34 cellular contexts compared by ENCODE assay signal in genomic region chr9:130999265-130999623, GRCh38. TPM values are rescaled to one million over a fixed set of nuclear protein-coding genes. Genes with fewer than 3 reads are reported as not detected.
"Had no signal": no experiment of that assay in that cellular context is flagged by ENCODE, and none has a peak within 500 bp of the region (broad histone marks: within the 10 kb centered on the region; RNA-seq: fewer than 3 reads in every experiment).

No MANE protein-coding gene starts in this region.

- H3K36me3 Mint-ChIP-seq: activated naive CD4-positive, alpha-beta T cell treated with anti-CD3 and anti-CD28 coated beads, Interleukin-2, amount 50 U/mL, for 24 hours; activated naive CD8-positive, alpha-beta T cell treated with anti-CD3 and anti-CD28 coated beads, Interleukin-2, amount 10 ng/mL, durations not matched to agents 7 days and 5 days; T-cell had no signal

- H3K4me1 ChIP-seq: body of pancreas, breast epithelium had no signal

- H3K27me3 ChIP-seq: adrenal gland, MG63 had no signal

- H3K27ac Mint-ChIP-seq: activated CD8-positive, alpha-beta T cell treated with anti-CD3 and anti-CD28 coated beads for 36 hours; activated naive CD4-positive, alpha-beta T cell treated with anti-CD3 and anti-CD28 coated beads, Interleukin-2, amount 50 U/mL, for 24 hours; activated naive CD8-positive, alpha-beta T cell treated with anti-CD3 and anti-CD28 coated beads, Interleukin-2, amount 10 ng/mL, durations not matched to agents 7 days and 5 days; activated T-helper 2 cell treated with anti-CD3 and anti-CD28 coated beads, Interferon-gamma antibody, Interleukin-2, Interleukin-4, amounts not matched to agents 10 μg/mL and 5 μg/mL and 100 μg/mL, durations not matched to agents 14 hours and 24 hours and 36 hours; T-cell; T-helper 17 cell had no signal

- H3K9me3 ChIP-seq: adrenal gland, body of pancreas, breast epithelium, MG63 had no signal

- H3K36me3 ChIP-seq: adrenal gland, breast epithelium, MG63, WERI-Rb-1 had no signal

- H3K27ac ChIP-seq: adrenal gland, body of pancreas, breast epithelium, RWPE1, WERI-Rb-1 had no signal

- DNase-seq: activated CD4-positive, alpha-beta T cell treated with anti-CD3 and anti-CD28 coated beads for 1 hour; activated CD4-positive, alpha-beta T cell treated with anti-CD3 and anti-CD28 coated beads for 48 hours; activated CD4-positive, CD25-positive, alpha-beta regulatory T cell; activated CD8-positive, alpha-beta T cell treated with anti-CD3 and anti-CD28 coated beads for 36 hours; activated gamma-delta T cell; activated naive CD4-positive, alpha-beta T cell treated with Interleukin-2 at 50 U/mL for 16 hours; activated naive CD8-positive, alpha-beta T cell treated with anti-CD3 and anti-CD28 coated beads, Interleukin-2, amount 10 ng/mL, durations not matched to agents 7 days and 5 days; activated T-cell treated with anti-CD3 and anti-CD28 coated beads, Interleukin-2, amount 50 U/mL, for 1 hour; adrenal gland; body of pancreas; cerebellar nuclear complex; KG1; MG63; NCI-H1048; NCI-H1105 treated with DMSO at 0.1 percent for 48 hours; NCI-H1436; NCI-H1694 treated with DMSO at 0.1 percent for 48 hours; NCI-H2029 treated with DMSO at 0.1 percent for 48 hours; NCI-H2107; NCI-H2171; NCI-H510A; NCI-H526; NCI-H748 treated with DMSO at 0.1 percent for 48 hours; NK-92 treated with Interleukin-12 subunit alpha and Interleukin-12 subunit beta, amount 100 ng/mL, for 24 hours; PC-3; SIG-M5; T-cell; T-helper 17 cell; T1000; WERI-Rb-1 had no signal

- H3K4me3 Mint-ChIP-seq: activated CD8-positive, alpha-beta T cell treated with anti-CD3 and anti-CD28 coated beads for 36 hours; activated naive CD4-positive, alpha-beta T cell treated with anti-CD3 and anti-CD28 coated beads, Interleukin-2, amount 50 U/mL, for 24 hours; activated naive CD8-positive, alpha-beta T cell treated with anti-CD3 and anti-CD28 coated beads, Interleukin-2, amount 10 ng/mL, durations not matched to agents 7 days and 5 days; T-cell; T-helper 17 cell had no signal

- H3K9me3 Mint-ChIP-seq: activated CD8-positive, alpha-beta T cell treated with anti-CD3 and anti-CD28 coated beads for 36 hours; activated naive CD4-positive, alpha-beta T cell treated with anti-CD3 and anti-CD28 coated beads, Interleukin-2, amount 50 U/mL, for 24 hours; activated naive CD8-positive, alpha-beta T cell treated with anti-CD3 and anti-CD28 coated beads, Interleukin-2, amount 10 ng/mL, durations not matched to agents 7 days and 5 days; activated T-helper 2 cell treated with anti-CD3 and anti-CD28 coated beads, Interferon-gamma antibody, Interleukin-2, Interleukin-4, amounts not matched to agents 10 μg/mL and 5 μg/mL and 100 μg/mL, durations not matched to agents 14 hours and 24 hours and 36 hours; T-cell had no signal

- H3K4me3 ChIP-seq: adrenal gland, body of pancreas, breast epithelium, MG63 had no signal

RNA-seq across cellular contexts. Expression of gene LAMC3, which starts 9.7 kb away (rescaled TPM):
- total RNA-seq: activated T-helper 2 cell treated with anti-CD3 and anti-CD28 coated beads, Interferon-gamma antibody, Interleukin-2, Interleukin-4, amounts not matched to agents 10 μg/mL and 5 μg/mL and 100 μg/mL, durations not matched to agents 14 hours and 24 hours and 36 hours had no signal
